In the genomic region with DNA sequence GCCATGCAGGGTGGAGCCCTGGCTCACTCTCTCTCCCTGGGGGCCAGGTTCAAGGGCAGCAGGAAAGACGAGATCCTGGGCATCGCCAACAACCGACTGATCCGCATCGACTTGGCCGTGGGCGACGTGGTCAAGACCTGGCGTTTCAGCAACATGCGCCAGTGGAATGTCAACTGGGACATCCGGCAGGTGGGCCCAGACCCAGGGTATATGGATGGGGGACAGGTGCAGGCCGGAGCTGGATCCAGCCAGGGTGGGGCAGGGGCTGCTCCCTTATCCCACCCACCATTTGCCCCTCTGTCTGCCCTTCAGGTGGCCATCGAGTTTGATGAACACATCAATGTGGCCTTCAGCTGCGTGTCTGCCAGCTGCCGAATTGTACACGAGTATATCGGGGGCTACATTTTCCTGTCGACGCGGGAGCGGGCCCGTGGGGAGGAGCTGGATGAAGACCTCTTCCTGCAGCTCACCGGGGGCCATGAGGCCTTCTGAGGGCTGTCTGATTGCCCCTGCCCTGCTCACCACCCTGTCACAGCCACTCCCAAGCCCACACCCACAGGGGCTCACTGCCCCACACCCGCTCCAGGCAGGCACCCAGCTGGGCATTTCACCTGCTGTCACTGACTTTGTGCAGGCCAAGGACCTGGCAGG, we compare ENCODE assay signal across 16 cellular contexts. TPM values are rescaled to one million over a fixed set of nuclear protein-coding genes. Genes with fewer than 3 reads are reported as not detected.
DNase-seq lines count a peak whose midpoint lies in the region; ATAC-seq and TF ChIP-seq lines count a peak whose summit lies in the region.
"Had no signal": no experiment of that assay in that cellular context is flagged by ENCODE, and none has a peak within 500 bp of the region (broad histone marks: within the 10 kb centered on the region; RNA-seq: fewer than 3 reads in every experiment).

No MANE protein-coding gene starts in this region.

- peaks cover 18% of the 10 kb centered on the region for H3K4me1 Mint-ChIP-seq in activated CD8-positive, alpha-beta T cell treated with anti-CD3 and anti-CD28 coated beads for 36 hours (ENCODE audit: low read depth)
- H3K4me1 Mint-ChIP-seq in activated CD8-positive, alpha-beta T cell treated with anti-CD3 and anti-CD28 coated beads, Interleukin-2, amount 10 ng/mL, durations not matched to agents 7 days and 5 days (ENCODE audit: low read depth): peaks cover 27% of the 10 kb centered on the region
- H3K4me1 Mint-ChIP-seq in IgD-negative memory B cell: peaks cover 8 to 13% (median 12%) of the 10 kb centered on the region in 3 donors

- H3K9me3 ChIP-seq in colonic mucosa (no peaks in the 10 kb centered on the region), sigmoid colon (no peaks in the 10 kb centered on the region)
- H3K9me3 ChIP-seq: A549 had no signal

- TF ChIP-seq EP300 in sigmoid colon (IDR thresholded peaks at IDR 0.05): no peak

- DNase-seq in activated CD8-positive, alpha-beta T cell treated with anti-CD3 and anti-CD28 coated beads for 36 hours: no peak
- no peak for DNase-seq in activated CD8-positive, alpha-beta T cell treated with anti-CD3 and anti-CD28 coated beads, Interleukin-2, amount 10 ng/mL, durations not matched to agents 7 days and 5 days
- DNase-seq in colonic mucosa: peak; percentile 40
- peak; percentile 63 for DNase-seq in sigmoid colon
- DNase-seq in cerebellum (ENCODE audit: low spot score): no peak
- DNase-seq in NCI-H446 treated with DMSO at 0.1 percent for 48 hours (lab: John Stamatoyannopoulos, UW): no peak
- DNase-seq: CD4-positive, alpha-beta T cell; effector CD8-positive, alpha-beta T cell; H9; NCI-H345; stimulated activated naive CD4-positive, alpha-beta T cell treated with Interleukin-2 at 50 U/mL for 16 hours had no signal

- peaks cover 16% of the 10 kb centered on the region for H3K36me3 Mint-ChIP-seq in activated CD8-positive, alpha-beta T cell treated with anti-CD3 and anti-CD28 coated beads for 36 hours (ENCODE audit: low read depth)
- peaks cover 45% of the 10 kb centered on the region for H3K36me3 Mint-ChIP-seq in activated CD8-positive, alpha-beta T cell treated with anti-CD3 and anti-CD28 coated beads, Interleukin-2, amount 10 ng/mL, durations not matched to agents 7 days and 5 days (ENCODE audit: low read depth)
- H3K36me3 Mint-ChIP-seq in IgD-negative memory B cell: no peaks in the 10 kb centered on the region

- H3K9me3 Mint-ChIP-seq in activated CD8-positive, alpha-beta T cell treated with anti-CD3 and anti-CD28 coated beads for 36 hours: no peaks in the 10 kb centered on the region
- no peaks in the 10 kb centered on the region for H3K9me3 Mint-ChIP-seq in activated CD8-positive, alpha-beta T cell treated with anti-CD3 and anti-CD28 coated beads, Interleukin-2, amount 10 ng/mL, durations not matched to agents 7 days and 5 days (ENCODE audit: insufficient read depth)
- no peaks in the 10 kb centered on the region for H3K9me3 Mint-ChIP-seq in IgD-negative memory B cell
- H3K9me3 Mint-ChIP-seq: activated naive CD4-positive, alpha-beta T cell treated with anti-CD3 and anti-CD28 coated beads, Interleukin-2, amount 50 U/mL, for 72 hours; CD4-positive, alpha-beta T cell; H9 had no signal

- peak overlapping the region; percentile 49 for H3K27ac Mint-ChIP-seq in activated CD8-positive, alpha-beta T cell treated with anti-CD3 and anti-CD28 coated beads for 36 hours
- no peak overlapping the region for H3K27ac Mint-ChIP-seq in activated CD8-positive, alpha-beta T cell treated with anti-CD3 and anti-CD28 coated beads, Interleukin-2, amount 10 ng/mL, durations not matched to agents 7 days and 5 days
- peak overlapping the region in 2 of 3 donors; percentile 35 to 58 for H3K27ac Mint-ChIP-seq in IgD-negative memory B cell
- H3K27ac Mint-ChIP-seq: CD4-positive, alpha-beta T cell had no signal

- H3K27me3 ChIP-seq in colonic mucosa (no peaks in the 10 kb centered on the region), sigmoid colon (no peaks in the 10 kb centered on the region)
- H3K27me3 ChIP-seq: SJSA1 had no signal

- TF ChIP-seq CTCF in activated CD8-positive, alpha-beta T cell treated with anti-CD3 and anti-CD28 coated beads for 36 hours (IDR thresholded peaks at IDR 0.05): no peak
- TF ChIP-seq CTCF in colonic mucosa (IDR thresholded peaks at IDR 0.05) (no peak), sigmoid colon (IDR thresholded peaks at IDR 0.05) (no peak)

- intact Hi-C loops in activated CD8-positive, alpha-beta T cell treated with anti-CD3 and anti-CD28 coated beads for 36 hours (cut with micrococcal nuclease): no loop called here
- intact Hi-C loops in colonic mucosa (cut with DNase I): no loop called here
- intact Hi-C loops in sigmoid colon (cut with DNase I): no loop called here

- no peak overlapping the region for H3K4me3 Mint-ChIP-seq in activated CD8-positive, alpha-beta T cell treated with anti-CD3 and anti-CD28 coated beads for 36 hours
- H3K4me3 Mint-ChIP-seq in activated CD8-positive, alpha-beta T cell treated with anti-CD3 and anti-CD28 coated beads, Interleukin-2, amount 10 ng/mL, durations not matched to agents 7 days and 5 days: no peak overlapping the region
- no peak overlapping the region for H3K4me3 Mint-ChIP-seq in IgD-negative memory B cell
- H3K4me3 Mint-ChIP-seq: H9 had no signal

- no peak overlapping the region for H3K27ac ChIP-seq in colonic mucosa
- no peak overlapping the region for H3K27ac ChIP-seq in sigmoid colon
- H3K27ac ChIP-seq: A549, SJSA1 had no signal

- CTCF ChIA-PET in activated CD8-positive, alpha-beta T cell treated with anti-CD3 and anti-CD28 coated beads for 36 hours (lab: Charles Lee): interaction anchor here (1.1 to 5.3 kb wide), 4 partner anchors 11 to 81 kb away, joined by 4 to 45 read pairs (median 5); a partner anchor contains a TSS
- CTCF ChIA-PET in activated CD8-positive, alpha-beta T cell treated with anti-CD3 and anti-CD28 coated beads, Interleukin-2, amount 10 ng/mL, durations not matched to agents 7 days and 5 days (lab: Charles Lee): interaction anchor here (1.6 to 5.3 kb wide), 2 partner anchors 9 to 17 kb away, joined by 5 to 66 read pairs; a partner anchor contains a TSS

- H3K9ac ChIP-seq in colonic mucosa (ENCODE audit: low read depth in 2 of 2, low read length in 2 of 2): peak overlapping the region in 1 of 2 donors; percentile 34

- TF ChIP-seq POLR2A in sigmoid colon (IDR thresholded peaks at IDR 0.05): no peak

- H3K36me3 ChIP-seq in colonic mucosa (no peaks in the 10 kb centered on the region), sigmoid colon (peaks cover 0 to 21% (median 0%) of the 10 kb centered on the region in 4 donors)

- H3K27me3 Mint-ChIP-seq in activated CD8-positive, alpha-beta T cell treated with anti-CD3 and anti-CD28 coated beads for 36 hours: no peaks in the 10 kb centered on the region
- H3K27me3 Mint-ChIP-seq in activated CD8-positive, alpha-beta T cell treated with anti-CD3 and anti-CD28 coated beads, Interleukin-2, amount 10 ng/mL, durations not matched to agents 7 days and 5 days (ENCODE audit: low read depth): no peaks in the 10 kb centered on the region
- no peaks in the 10 kb centered on the region for H3K27me3 Mint-ChIP-seq in IgD-negative memory B cell
- H3K27me3 Mint-ChIP-seq: CD4-positive, alpha-beta T cell had no signal

- POLR2A ChIA-PET in activated CD8-positive, alpha-beta T cell treated with anti-CD3 and anti-CD28 coated beads for 36 hours (lab: Charles Lee): interaction anchor here (0.6 to 6.0 kb wide), 11 partner anchors 9 to 86 kb away, joined by 3 to 151 read pairs (median 7); a partner anchor contains a TSS
- POLR2A ChIA-PET in activated CD8-positive, alpha-beta T cell treated with anti-CD3 and anti-CD28 coated beads, Interleukin-2, amount 10 ng/mL, durations not matched to agents 7 days and 5 days (lab: Charles Lee): interaction anchor here (0.6 to 5.9 kb wide), 6 partner anchors 8 to 42 kb away, joined by 3 to 83 read pairs (median 5); a partner anchor contains a TSS

- peaks cover 15% of the 10 kb centered on the region for H3K4me1 ChIP-seq in colonic mucosa
- peaks cover 0 to 31% (median 26%) of the 10 kb centered on the region in 4 donors for H3K4me1 ChIP-seq in sigmoid colon

- ATAC-seq in activated CD8-positive, alpha-beta T cell treated with anti-CD3 and anti-CD28 coated beads for 36 hours: no peak
- ATAC-seq in activated CD8-positive, alpha-beta T cell treated with anti-CD3 and anti-CD28 coated beads, Interleukin-2, amount 10 ng/mL, durations not matched to agents 7 days and 5 days: no peak
- no peak for ATAC-seq in HG03039 (IDR thresholded peaks at IDR 0.05; ENCODE audit: unreplicated experiment)
- ATAC-seq: A549; activated naive CD4-positive, alpha-beta T cell treated with anti-CD3 and anti-CD28 coated beads, Interleukin-2, amount 50 U/mL, for 72 hours had no signal

- 77 to 87% methylated on average over 24 of the region's 24 CpGs for WGBS in sigmoid colon, 2 donors

- H3K4me3 ChIP-seq in colonic mucosa (no peak overlapping the region), sigmoid colon (no peak overlapping the region)
- H3K4me3 ChIP-seq: A549, SJSA1 had no signal

RNA-seq across cellular contexts. Expression of a gene that starts 2.9 kb away (rescaled TPM):
- total RNA-seq in activated CD8-positive, alpha-beta T cell treated with anti-CD3 and anti-CD28 coated beads for 36 hours: 10 to 100 TPM; 33.7 to 41.5 TPM
- 10 to 100 TPM; 37.8 to 44.8 TPM for total RNA-seq in activated CD8-positive, alpha-beta T cell treated with anti-CD3 and anti-CD28 coated beads, Interleukin-2, amount 10 ng/mL, durations not matched to agents 7 days and 5 days
- polyA plus RNA-seq in IgD-negative memory B cell (75.0 TPM), sigmoid colon (10 to 100 TPM; 70.8 to 82.8 (median 82.3) TPM)
- total RNA-seq in colonic mucosa (10 to 100 TPM; 52.3 to 63.6 TPM), sigmoid colon (10 to 100 TPM; 45.7 to 80.6 (median 62.9) TPM), cerebellum (10.3 TPM)

RNA-seq across cellular contexts. Expression of a gene that starts 2.9 kb away (rescaled TPM):
- total RNA-seq in activated CD8-positive, alpha-beta T cell treated with anti-CD3 and anti-CD28 coated beads for 36 hours: 10 to 100 TPM; 66.0 to 69.2 TPM
- total RNA-seq in activated CD8-positive, alpha-beta T cell treated with anti-CD3 and anti-CD28 coated beads, Interleukin-2, amount 10 ng/mL, durations not matched to agents 7 days and 5 days: 10 to 100 TPM; 86.7 to 91.6 TPM
- polyA plus RNA-seq in IgD-negative memory B cell (56.6 TPM), sigmoid colon (100 to 1,000 TPM in 2 of 3 donors, 10 to 100 TPM in 1; 91.3 to 130 (median 116) TPM)
- total RNA-seq in colonic mucosa (100 to 1,000 TPM; 110 to 168 TPM), sigmoid colon (10 to 100 TPM; 41.4 to 64.8 (median 50.1) TPM), cerebellum (12.4 TPM)

RNA-seq across cellular contexts. Expression of a gene that starts 7.2 kb away (rescaled TPM):
- 10 to 100 TPM; 25.8 to 26.1 TPM for total RNA-seq in activated CD8-positive, alpha-beta T cell treated with anti-CD3 and anti-CD28 coated beads for 36 hours
- 10 to 100 TPM; 38.0 to 41.3 TPM for total RNA-seq in activated CD8-positive, alpha-beta T cell treated with anti-CD3 and anti-CD28 coated beads, Interleukin-2, amount 10 ng/mL, durations not matched to agents 7 days and 5 days
- polyA plus RNA-seq in IgD-negative memory B cell (49.3 TPM), sigmoid colon (10 to 100 TPM; 27.5 to 68.1 (median 58.3) TPM)
- total RNA-seq in colonic mucosa (10 to 100 TPM; 39.9 to 50.3 TPM), sigmoid colon (10 to 100 TPM; 25.7 to 37.1 (median 28.1) TPM), cerebellum (15.7 TPM)

RNA-seq across cellular contexts. Expression of a gene that starts 11.3 kb away (rescaled TPM):
- 100 to 1,000 TPM in 1 of 2 experiments, 10 to 100 TPM in 1; 86.6 to 104 TPM for total RNA-seq in activated CD8-positive, alpha-beta T cell treated with anti-CD3 and anti-CD28 coated beads for 36 hours
- total RNA-seq in activated CD8-positive, alpha-beta T cell treated with anti-CD3 and anti-CD28 coated beads, Interleukin-2, amount 10 ng/mL, durations not matched to agents 7 days and 5 days: 10 to 100 TPM; 81.5 to 87.8 TPM
- 34.8 TPM for polyA plus RNA-seq in IgD-negative memory B cell
- 10 to 100 TPM; 25.9 to 59.5 TPM for total RNA-seq in colonic mucosa
- total RNA-seq in sigmoid colon: 100 to 1,000 TPM in 2 of 4 donors, 10 to 100 TPM in 2; 76.7 to 117 (median 98.4) TPM
- polyA plus RNA-seq in sigmoid colon: 10 to 100 TPM; 23.4 to 94.9 (median 42.6) TPM
- 14.2 TPM for total RNA-seq in cerebellum

RNA-seq across cellular contexts. Expression of a gene that starts 16.6 kb away (rescaled TPM):
- total RNA-seq in activated CD8-positive, alpha-beta T cell treated with anti-CD3 and anti-CD28 coated beads for 36 hours: 100 to 1,000 TPM; 210 to 214 TPM
- total RNA-seq in activated CD8-positive, alpha-beta T cell treated with anti-CD3 and anti-CD28 coated beads, Interleukin-2, amount 10 ng/mL, durations not matched to agents 7 days and 5 days: 100 to 1,000 TPM; 261 to 281 TPM
- polyA plus RNA-seq in IgD-negative memory B cell (149 TPM), sigmoid colon (10 to 100 TPM; 15.3 to 41.5 (median 20.4) TPM)
- total RNA-seq in colonic mucosa (10 to 100 TPM; 10.9 to 16.6 TPM), sigmoid colon (10 to 100 TPM; 15.0 to 26.2 (median 20.3) TPM), cerebellum (1.5 TPM)

Comparison
In these comparisons a context has a peak if more than half of its experiments do, and no peak if none do; other contexts are left out.
1. DNase-seq: peak in colonic mucosa (single experiment) and sigmoid colon (single experiment); none in activated CD8-positive, alpha-beta T cell treated with anti-CD3 and anti-CD28 coated beads for 36 hours (single experiment), activated CD8-positive, alpha-beta T cell treated with anti-CD3 and anti-CD28 coated beads, Interleukin-2, amount 10 ng/mL, durations not matched to agents 7 days and 5 days (single experiment), cerebellum (single experiment) and NCI-H446 treated with DMSO at 0.1 percent for 48 hours (single experiment).